16 cellular contexts compared by ENCODE assay signal in genomic region chrX:8341814-8342590, GRCh38.
DNase-seq lines count a peak whose midpoint lies in the region; FAIRE-seq and TF ChIP-seq lines count a peak whose summit lies in the region.
"Had no signal": no experiment of that assay in that cellular context is flagged by ENCODE, and none has a peak within 500 bp of the region (broad histone marks: within the 10 kb centered on the region; RNA-seq: fewer than 3 reads in every experiment).

No MANE protein-coding gene starts in this region.

- DNase-seq in DMS 273 (lab: John Stamatoyannopoulos, UW; ENCODE audit: unreplicated experiment) (peak; percentile 13), DMS 273 treated with DMSO at 0.1 percent for 48 hours (lab: John Stamatoyannopoulos, UW) (no peak), amniotic epithelial cell (ENCODE audit: low read depth) (peak; percentile 25), glomerular visceral epithelial cell (ENCODE audit: extremely low spot score) (peak; percentile 12), retinal pigment epithelial cell (ENCODE audit: low read depth) (peak; percentile 23), D721Med (ENCODE audit: insufficient read length, low spot score) (no peak), HT-29 (ENCODE audit: low spot score) (no peak), hepatic stellate cell (ENCODE audit: low spot score) (no peak)
- DNase-seq: activated CD4-positive, alpha-beta T cell treated with anti-CD3 and anti-CD28 coated beads for 48 hours; COR-L47; left colon; midbrain; NCI-H510A; SIG-M5 had no signal

- H3K4me3 ChIP-seq in retinal pigment epithelial cell (ENCODE audit: low read length), result no peak overlapping the region

- TF ChIP-seq CTCF in retinal pigment epithelial cell (conservative IDR thresholded peaks at IDR 0.05; ENCODE audit: low read depth, low read length), result no peak
- no peak for TF ChIP-seq CTCF in D721Med (IDR thresholded peaks at IDR 0.05; ENCODE audit: insufficient read depth, missing control alignments)

- FAIRE-seq in D721Med (lab: Jason Lieb, UNC), result no peak
- FAIRE-seq: frontal cortex, GM18507 had no signal

Comparison
In these comparisons a context has a peak if more than half of its experiments do, and no peak if none do; other contexts are left out.
1. DNase-seq: peak in DMS 273 (single experiment), amniotic epithelial cell (single experiment), glomerular visceral epithelial cell (single experiment) and retinal pigment epithelial cell (single experiment); none in DMS 273 treated with DMSO at 0.1 percent for 48 hours (single experiment), D721Med (single experiment), HT-29 (single experiment) and hepatic stellate cell (single experiment).